9 cellular contexts compared by ENCODE assay signal in genomic region chr17:76370261-76370993, GRCh38. TPM values are rescaled to one million over a fixed set of nuclear protein-coding genes. Genes with fewer than 3 reads are reported as not detected.
DNase-seq lines count a peak whose midpoint lies in the region; ATAC-seq and TF ChIP-seq lines count a peak whose summit lies in the region.
"Had no signal": no experiment of that assay in that cellular context is flagged by ENCODE, and none has a peak within 500 bp of the region (broad histone marks: within the 10 kb centered on the region; RNA-seq: fewer than 3 reads in every experiment).

No MANE protein-coding gene starts in this region.

- no peaks in the 10 kb centered on the region for H3K9me3 ChIP-seq in MM.1S (replicated peaks; ENCODE audit: insufficient read depth, low read length)
- peaks cover 7% of the 10 kb centered on the region for H3K9me3 ChIP-seq in mucosa of descending colon

- no peak overlapping the region for H3K4me2 ChIP-seq in MM.1S (ENCODE audit: low read depth, low read length)

- no peaks in the 10 kb centered on the region for H3F3A ChIP-seq in MM.1S (ENCODE audit: insufficient read depth, low read length)

- no peaks in the 10 kb centered on the region for H3K36me3 ChIP-seq in MM.1S (replicated peaks; ENCODE audit: insufficient read depth, low read length)
- no peaks in the 10 kb centered on the region for H3K36me3 ChIP-seq in mucosa of descending colon (ENCODE audit: low read depth)

- no peaks in the 10 kb centered on the region for H4K20me1 ChIP-seq in MM.1S (ENCODE audit: insufficient read depth, low read length)

- no peak overlapping the region for H3K27ac ChIP-seq in MM.1S (ENCODE audit: low read length)

- H3K9me2 ChIP-seq in MM.1S (replicated peaks; ENCODE audit: insufficient read depth, low read length): no peaks in the 10 kb centered on the region

- no peaks in the 10 kb centered on the region for H3K27me3 ChIP-seq in MM.1S (replicated peaks; ENCODE audit: insufficient read depth, low read length)

- peak; percentile 99 for DNase-seq in AG10803 (ENCODE audit: low read depth)
- DNase-seq in MM.1S: no peak
- DNase-seq in dermis blood vessel endothelial cell: peak; percentile 90
- peak in 1 of 3 donors; percentile 53 for DNase-seq in mucosa of descending colon
- DNase-seq in NCI-H128 (lab: John Stamatoyannopoulos, UW; ENCODE audit: unreplicated experiment): no peak
- no peak for DNase-seq in stimulated activated CD4-positive, alpha-beta T cell treated with anti-CD3 and anti-CD28 coated beads, Interleukin-15, amount 100 ng/mL, for 24 hours
- DNase-seq: activated CD4-positive, alpha-beta T cell treated with anti-CD3 and anti-CD28 coated beads for 48 hours had no signal

- peak; percentile 48 for ATAC-seq in mucosa of descending colon
- ATAC-seq in HG03196 (IDR thresholded peaks at IDR 0.05; ENCODE audit: unreplicated experiment): no peak
- no peak for ATAC-seq in HG02610 (IDR thresholded peaks at IDR 0.05; ENCODE audit: unreplicated experiment)

- H3K79me2 ChIP-seq in MM.1S (ENCODE audit: low read length): no peaks in the 10 kb centered on the region

- TF ChIP-seq CTCF in AG10803 (conservative IDR thresholded peaks at IDR 0.05; ENCODE audit: low read length): peak; percentile 71
- peak; percentile 18; the same call in 1 of the 2 replicates for TF ChIP-seq CTCF in MM.1S (IDR thresholded peaks at IDR 0.05; ENCODE audit: low read length)
- no peak for TF ChIP-seq CTCF in mucosa of descending colon (IDR thresholded peaks at IDR 0.05)

- intact Hi-C loops in mucosa of descending colon (cut with DNase I, micrococcal nuclease): no loop called here

- H3K9ac ChIP-seq in MM.1S (ENCODE audit: low read length): no peak overlapping the region

- no peak overlapping the region for H2AFZ ChIP-seq in MM.1S (ENCODE audit: low read length)

- H3K4me1 ChIP-seq in MM.1S (ENCODE audit: low read length): no peaks in the 10 kb centered on the region
- peaks cover 2% of the 10 kb centered on the region for H3K4me1 ChIP-seq in mucosa of descending colon (ENCODE audit: low read depth)

- H3K4me3 ChIP-seq in AG10803 (ENCODE audit: low read length): no peak overlapping the region
- H3K4me3 ChIP-seq in MM.1S (ENCODE audit: low read length): no peak overlapping the region
- no peak overlapping the region for H3K4me3 ChIP-seq in mucosa of descending colon

RNA-seq across cellular contexts. Expression of gene SPHK1, which starts 14.0 kb away (rescaled TPM):
- total RNA-seq in dermis blood vessel endothelial cell: 259 and 272 TPM in 2 replicates
- 1 to 10 TPM; 1.2 to 5.7 (median 3.3) TPM for total RNA-seq in mucosa of descending colon

RNA-seq across cellular contexts. Expression of gene PRPSAP1, which starts 16.7 kb away (rescaled TPM):
- total RNA-seq in dermis blood vessel endothelial cell: 128 and 131 TPM in 2 replicates
- total RNA-seq in mucosa of descending colon: 10 to 100 TPM; 45.3 to 63.0 (median 61.4) TPM

Comparison
In these comparisons a context has a peak if more than half of its experiments do, and no peak if none do; other contexts are left out.
1. DNase-seq: peak in AG10803 (single experiment) and dermis blood vessel endothelial cell (single experiment); none in MM.1S (single experiment), NCI-H128 (single experiment) and stimulated activated CD4-positive, alpha-beta T cell treated with anti-CD3 and anti-CD28 coated beads, Interleukin-15, amount 100 ng/mL, for 24 hours (single experiment).
2. RNA of gene SPHK1, which starts 14.0 kb away (total RNA-seq): 259 to 272 TPM in dermis blood vessel endothelial cell; 1.2 to 5.7 TPM in mucosa of descending colon; every median in the first group is over 10 times any median in the second.